Comparison of ENCODE assay signal across 9 cellular contexts in genomic region chr4:183100827-183101226, GRCh38. TPM values are rescaled to one million over a fixed set of nuclear protein-coding genes. Genes with fewer than 3 reads are reported as not detected.
DNase-seq lines count a peak whose midpoint lies in the region; ATAC-seq, FAIRE-seq and TF ChIP-seq lines count a peak whose summit lies in the region.
"Had no signal": no experiment of that assay in that cellular context is flagged by ENCODE, and none has a peak within 500 bp of the region (broad histone marks: within the 10 kb centered on the region; RNA-seq: fewer than 3 reads in every experiment).

No MANE protein-coding gene starts in this region.

- DNase-seq in SK-N-SH (no peak), SW480 (ENCODE audit: low spot score) (peak; percentile 41), small intestine (peak; percentile 43), NCI-H1092 (lab: John Stamatoyannopoulos, UW) (no peak), COLO829 (ENCODE audit: low spot score) (no peak)
- DNase-seq: activated CD4-positive, alpha-beta memory T cell treated with anti-CD3 and anti-CD28 coated beads, Interleukin-2, amount 10 ng/mL, durations not matched to agents 7 days and 5 days had no signal

- peaks cover 27% of the 10 kb centered on the region for H4K20me1 ChIP-seq in SK-N-SH (ENCODE audit: insufficient read depth)

- H3K27me3 ChIP-seq in SK-N-SH (ENCODE audit: insufficient read depth) (no peaks in the 10 kb centered on the region), iPS-15b (ENCODE audit: control insufficient read depth, insufficient read depth, low read length) (peaks cover 15% of the 10 kb centered on the region), small intestine (ENCODE audit: control insufficient read depth in 2 of 2, insufficient read depth in 2 of 2, low read length in 2 of 2) (peaks cover 0 to 2% of the 10 kb centered on the region in 2 donors)

- peak overlapping the region; percentile 98; the same call in 1 of the 2 replicates for H3K9ac ChIP-seq in SK-N-SH
- no peak overlapping the region for H3K9ac ChIP-seq in iPS-15b (ENCODE audit: low read depth, low read length)

- no peaks in the 10 kb centered on the region for H3K9me2 ChIP-seq in SK-N-SH

- peak overlapping the region; percentile 97 for H3K4me2 ChIP-seq in SK-N-SH

- ATAC-seq in SK-N-SH treated with all-trans-retinoic acid at 6 μM for 48 hours (no peak), GM19328 (IDR thresholded peaks at IDR 0.05; ENCODE audit: unreplicated experiment) (no peak)

- H3K9me3 ChIP-seq in SK-N-SH (no peaks in the 10 kb centered on the region), iPS-15b (ENCODE audit: control insufficient read depth, insufficient read depth, low read length) (no peaks in the 10 kb centered on the region), small intestine (ENCODE audit: control insufficient read depth, low read depth) (no peaks in the 10 kb centered on the region)

- CTCF ChIA-PET in SK-N-SH (lab: Yijun Ruan, JAX) = interaction anchor here (0.9 to 3.6 kb wide), 5 partner anchors 8 to 162 kb away, joined by 3 to 16 read pairs (median 4); no protein-coding TSS in a partner anchor

- no peak for TF ChIP-seq EP300 in SK-N-SH (IDR thresholded peaks at IDR 0.05; ENCODE audit: borderline replicate concordance in 1 of 2, low read depth in 1 of 2, low read length in 1 of 2)

- H3K36me3 ChIP-seq in SK-N-SH (replicated peaks in 1 of 2; ENCODE audit: control insufficient read depth in 1 of 2, insufficient read depth in 2 of 2, low read length in 1 of 2) = no peaks in the 10 kb centered on the region
- H3K36me3 ChIP-seq in iPS-15b (ENCODE audit: control insufficient read depth, insufficient read depth, low read length) = no peaks in the 10 kb centered on the region
- H3K36me3 ChIP-seq in small intestine (ENCODE audit: control insufficient read depth in 2 of 2, insufficient read depth in 2 of 2, low read length in 2 of 2) = no peaks in the 10 kb centered on the region

- peaks cover 66% of the 10 kb centered on the region for H3K79me2 ChIP-seq in SK-N-SH (ENCODE audit: insufficient read depth)

- POLR2A ChIA-PET in SK-N-SH (lab: Yijun Ruan, JAX) = no interaction called here

- H2AFZ ChIP-seq in SK-N-SH (ENCODE audit: low read depth) = no peak overlapping the region

- no peak for TF ChIP-seq RAD21 in SK-N-SH (IDR thresholded peaks at IDR 0.05; ENCODE audit: low read length)

- WGBS in SK-N-SH (ENCODE audit: low lambda C conversion rate) = 64% methylated on average over 6 of the region's 6 CpGs
- WGBS in small intestine, 3 donors = 16 to 44% (median 38%) methylated on average over 6 of the region's 6 CpGs

- no peak for TF ChIP-seq CTCF in SK-N-SH (IDR thresholded peaks at IDR 0.05)

- H3K4me1 ChIP-seq in SK-N-SH (ENCODE audit: control insufficient read depth in 1 of 2, insufficient read depth in 2 of 2, low read depth in 1 of 2, low read length in 1 of 2) (peaks cover 2 to 29% of the 10 kb centered on the region in 2 experiments), iPS-15b (ENCODE audit: control insufficient read depth, insufficient read depth, low read length) (peaks cover 25% of the 10 kb centered on the region), small intestine (ENCODE audit: control insufficient read depth in 2 of 2, insufficient read depth in 1 of 2, low read depth in 1 of 2, low read length in 1 of 2) (peaks cover 0 to 4% of the 10 kb centered on the region in 2 donors)

- H3K27ac ChIP-seq in SK-N-SH (ENCODE audit: low read depth in 2 of 2, low read length in 1 of 2) (no peak overlapping the region), small intestine (ENCODE audit: low read depth in 1 of 2, low read length in 1 of 2) (no peak overlapping the region)

- H3K4me3 ChIP-seq in SK-N-SH (ENCODE audit: low read depth in 2 of 2, low read length in 1 of 2) (peak overlapping the region; percentile 86 to 94), iPS-15b (ENCODE audit: low read depth, low read length) (peak overlapping the region; percentile 77), small intestine (ENCODE audit: low read depth in 1 of 2, low read length in 2 of 2) (no peak overlapping the region)

- FAIRE-seq in small intestine (lab: Jason Lieb, UNC) = no peak

- H3F3A ChIP-seq in SK-N-SH (replicated peaks; ENCODE audit: insufficient read depth) = no peaks in the 10 kb centered on the region

TF ChIP-seq in SK-N-SH, 30 proteins besides CTCF, POLR2A, EP300 and RAD21:
- TF ChIP-seq RCOR1 (IDR thresholded peaks at IDR 0.05; ENCODE audit: low read length) (no peak), CHD2 (IDR thresholded peaks at IDR 0.05; ENCODE audit: low read length, partially characterized antibody) (no peak), EZH2phosphoT487 (IDR thresholded peaks at IDR 0.05; ENCODE audit: borderline replicate concordance, low read depth) (no peak)
- TF ChIP-seq, protein P1, sequence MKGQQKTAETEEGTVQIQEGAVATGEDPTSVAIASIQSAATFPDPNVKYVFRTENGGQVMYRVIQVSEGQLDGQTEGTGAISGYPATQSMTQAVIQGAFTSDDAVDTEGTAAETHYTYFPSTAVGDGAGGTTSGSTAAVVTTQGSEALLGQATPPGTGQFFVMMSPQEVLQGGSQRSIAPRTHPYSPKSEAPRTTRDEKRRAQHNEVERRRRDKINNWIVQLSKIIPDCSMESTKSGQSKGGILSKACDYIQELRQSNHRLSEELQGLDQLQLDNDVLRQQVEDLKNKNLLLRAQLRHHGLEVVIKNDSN (IDR thresholded peaks at IDR 0.05; ENCODE audit: borderline replicate concordance, low read depth) = no peak

TF ChIP-seq in SK-N-SH treated with all-trans-retinoic acid at 6 μM for 48 hours, 23 proteins besides CTCF, POLR2A, EP300 and RAD21:
- no peak for TF ChIP-seq ESRRG (CRISPR knock-in tag; IDR thresholded peaks at IDR 0.05)
- no peak for TF ChIP-seq ZFP30 (CRISPR knock-in tag; IDR thresholded peaks at IDR 0.05)
- no peak for TF ChIP-seq RARB (CRISPR knock-in tag; IDR thresholded peaks at IDR 0.05)
- no peak for TF ChIP-seq ZNF70 (CRISPR knock-in tag; IDR thresholded peaks at IDR 0.05)
- no peak for TF ChIP-seq TCF4 (CRISPR knock-in tag; IDR thresholded peaks at IDR 0.05; ENCODE audit: borderline replicate concordance)
- TF ChIP-seq ZC3H10 (CRISPR knock-in tag; IDR thresholded peaks at IDR 0.05) = no peak

RNA-seq across cellular contexts. Expression of gene WWC2, which starts 1.8 kb away (rescaled TPM):
- polyA plus RNA-seq in SK-N-SH (2012; rRNA removed) (18.4 and 19.0 TPM in 2 replicates), small intestine (1 to 10 TPM in 2 of 3 donors, under 1 TPM in 1; 0.22 to 2.5 (median 1.6) TPM)
- polyA plus RNA-seq in SK-N-SH (2012; cell fraction: cytosol; rRNA removed) = 18.1 and 19.6 TPM in 2 replicates
- polyA plus RNA-seq in SK-N-SH (2012; cell fraction: nucleus; rRNA removed) = 33.7 TPM in 2 replicates

Comparison
In these comparisons a context has a peak if more than half of its experiments do, and no peak if none do; other contexts are left out.
1. DNase-seq: peak in SW480 (single experiment) and small intestine (single experiment); none in SK-N-SH (single experiment), NCI-H1092 (single experiment) and COLO829 (single experiment).
2. H3K4me3 ChIP-seq: peak in SK-N-SH (2 of 2) and iPS-15b (single experiment); none in small intestine (0 of 2).